In genomic region chr12:67519824-67520433, GRCh38 we compare ENCODE assay signal across 15 cellular contexts.
DNase-seq lines count a peak whose midpoint lies in the region; ATAC-seq, FAIRE-seq and TF ChIP-seq lines count a peak whose summit lies in the region.
"Had no signal": no experiment of that assay in that cellular context is flagged by ENCODE, and none has a peak within 500 bp of the region (broad histone marks: within the 10 kb centered on the region; RNA-seq: fewer than 3 reads in every experiment).

No MANE protein-coding gene starts in this region.

- POLR2A ChIA-PET in WTC11 (lab: Charles Lee) = no interaction called here

- peaks cover 64% of the 10 kb centered on the region for H3K4me1 Mint-ChIP-seq in WTC11
- H3K4me1 Mint-ChIP-seq: neural crest cell had no signal

- H3K4me3 ChIP-seq in HUES48 (ENCODE audit: low read depth, low read length) = peak overlapping the region; percentile 1; the same call in 1 of the 2 replicates
- no peak overlapping the region for H3K4me3 ChIP-seq in mesendoderm (ENCODE audit: low read length)
- H3K4me3 ChIP-seq in left lung = no peak overlapping the region
- H3K4me3 ChIP-seq: right atrium auricular region had no signal

- no peak overlapping the region for H3K56ac ChIP-seq in mesendoderm (ENCODE audit: low read length)

- no peaks in the 10 kb centered on the region for H3K79me1 ChIP-seq in mesendoderm (ENCODE audit: low read length)

- no peak overlapping the region for H3K23ac ChIP-seq in mesendoderm (ENCODE audit: low read length)

- H3K4me1 ChIP-seq in HUES48 (ENCODE audit: control insufficient read depth, insufficient read depth, low read length) = peaks cover 32% of the 10 kb centered on the region
- no peaks in the 10 kb centered on the region for H3K4me1 ChIP-seq in mesendoderm (ENCODE audit: control insufficient read depth, low read depth, low read length)
- no peaks in the 10 kb centered on the region for H3K4me1 ChIP-seq in left lung

- ATAC-seq in WTC11 (peak; percentile 91), left lung (no peak), GM21381 (IDR thresholded peaks at IDR 0.05; ENCODE audit: unreplicated experiment) (no peak), GM18870 (IDR thresholded peaks at IDR 0.05; ENCODE audit: unreplicated experiment) (no peak)

- WGBS in mesendoderm (ENCODE audit: extremely low coverage, insufficient coverage, low lambda C conversion rate) = no CpG with 5 or more reads among the region's 5 CpGs

- H3K27ac ChIP-seq in HUES48 (ENCODE audit: low read depth, low read length) (peak overlapping the region; percentile 58), mesendoderm (ENCODE audit: low read depth, low read length) (no peak overlapping the region), left lung (no peak overlapping the region)
- H3K27ac ChIP-seq: right atrium auricular region had no signal

- H3K4ac ChIP-seq in mesendoderm (ENCODE audit: low read depth, low read length) = no peak overlapping the region

- H3K4me3 Mint-ChIP-seq in WTC11 = no peak overlapping the region
- H3K4me3 Mint-ChIP-seq: activated CD4-positive, alpha-beta memory T cell treated with anti-CD3 and anti-CD28 coated beads, Interleukin-2, amount 10 ng/mL, durations not matched to agents 7 days and 5 days; immature natural killer cell; neural crest cell had no signal

- H3K27me3 ChIP-seq in HUES48 (ENCODE audit: control insufficient read depth, insufficient read depth, low read length) = no peaks in the 10 kb centered on the region
- no peaks in the 10 kb centered on the region for H3K27me3 ChIP-seq in mesendoderm (ENCODE audit: insufficient read depth, low read length, poor library complexity)
- no peaks in the 10 kb centered on the region for H3K27me3 ChIP-seq in left lung
- H3K27me3 ChIP-seq: right atrium auricular region had no signal

- no peaks in the 10 kb centered on the region for H3K79me2 ChIP-seq in mesendoderm (ENCODE audit: control insufficient read depth, insufficient read depth, low read length)

- H3K36me3 Mint-ChIP-seq in WTC11 = no peaks in the 10 kb centered on the region
- H3K36me3 Mint-ChIP-seq: immature natural killer cell had no signal

- H2BK120ac ChIP-seq in mesendoderm (ENCODE audit: low read depth, low read length) = no peak overlapping the region

- H3K27ac Mint-ChIP-seq in WTC11 = 0 out of 2 replicates have a peak overlapping the region, but pooled peaks have one; percentile 86
- H3K27ac Mint-ChIP-seq: activated CD4-positive, alpha-beta memory T cell treated with anti-CD3 and anti-CD28 coated beads, Interleukin-2, amount 10 ng/mL, durations not matched to agents 7 days and 5 days had no signal

- DNase-seq in NCI-H2081 (lab: John Stamatoyannopoulos, UW) (peak; percentile 82 to 92), WTC11 (ENCODE audit: low spot score) (peak; percentile 79), mesendoderm (peak; percentile 68), left lung (no peak), frontal cortex (ENCODE audit: low spot score in 2 of 2) (no peak)
- DNase-seq: activated CD4-positive, alpha-beta memory T cell treated with anti-CD3 and anti-CD28 coated beads, Interleukin-2, amount 10 ng/mL, durations not matched to agents 7 days and 5 days; immature natural killer cell; mesenchymal stem cell; NCI-H226 had no signal

- no peak overlapping the region for H4K8ac ChIP-seq in mesendoderm (ENCODE audit: low read depth, low read length)

- no peak for TF ChIP-seq CTCF in WTC11 (IDR thresholded peaks at IDR 0.05)
- no peak for TF ChIP-seq CTCF in left lung (IDR thresholded peaks at IDR 0.05)

- H2AK5ac ChIP-seq in mesendoderm (ENCODE audit: low read length) = no peak overlapping the region

- H3K9ac ChIP-seq in HUES48 (ENCODE audit: low read depth, low read length) (no peak overlapping the region), mesendoderm (ENCODE audit: low read length) (no peak overlapping the region)

- H3K36me3 ChIP-seq in HUES48 (ENCODE audit: control insufficient read depth, insufficient read depth, low read length) = no peaks in the 10 kb centered on the region
- H3K36me3 ChIP-seq in mesendoderm (ENCODE audit: control insufficient read depth, insufficient read depth, low read length) = no peaks in the 10 kb centered on the region
- H3K36me3 ChIP-seq in left lung = no peaks in the 10 kb centered on the region
- H3K36me3 ChIP-seq: right atrium auricular region had no signal

- peaks cover 4% of the 10 kb centered on the region for H3K27me3 Mint-ChIP-seq in WTC11 (ENCODE audit: low read depth)
- H3K27me3 Mint-ChIP-seq: activated CD4-positive, alpha-beta memory T cell treated with anti-CD3 and anti-CD28 coated beads, Interleukin-2, amount 10 ng/mL, durations not matched to agents 7 days and 5 days had no signal

- no peak overlapping the region for H3K18ac ChIP-seq in mesendoderm (ENCODE audit: low read length)

- no peak overlapping the region for H3K4me2 ChIP-seq in mesendoderm (ENCODE audit: low read length)

- H4K5ac ChIP-seq in mesendoderm (ENCODE audit: low read length) = no peak overlapping the region

- H2BK15ac ChIP-seq in mesendoderm (replicated peaks; ENCODE audit: low read depth) = no peak overlapping the region

- H3K9me3 Mint-ChIP-seq in WTC11 = no peaks in the 10 kb centered on the region
- H3K9me3 Mint-ChIP-seq: activated CD4-positive, alpha-beta memory T cell treated with anti-CD3 and anti-CD28 coated beads, Interleukin-2, amount 10 ng/mL, durations not matched to agents 7 days and 5 days; immature natural killer cell; neural crest cell had no signal

- no peak for FAIRE-seq in frontal cortex (lab: Jason Lieb, UNC)
- FAIRE-seq: TTC549 had no signal

- H3K9me3 ChIP-seq in HUES48 (ENCODE audit: control insufficient read depth, insufficient read depth, low read length) (no peaks in the 10 kb centered on the region), left lung (no peaks in the 10 kb centered on the region)
- H3K9me3 ChIP-seq: right atrium auricular region had no signal

- intact Hi-C loops in left lung (cut with DNase I) = no loop called here

- H2BK5ac ChIP-seq in mesendoderm (ENCODE audit: low read length) = no peak overlapping the region

- CTCF ChIA-PET in WTC11 (lab: Charles Lee) = interaction anchor here (0.6 to 1.5 kb wide), 4 partner anchors 38 to 423 kb away, joined by 3 to 6 read pairs (median 4); partner anchors contain the start of gene DYRK2

TF ChIP-seq in WTC11, 78 proteins besides CTCF, POLR2A, EP300 and RAD21 (continues in another document):
- TF ChIP-seq GABPB1 (CRISPR knock-in tag; IDR thresholded peaks at IDR 0.05) (no peak), GRHL2 (CRISPR knock-in tag; IDR thresholded peaks at IDR 0.05; ENCODE audit: insufficient replicate concordance, severe bottlenecking) (no peak), FOXP4 (CRISPR knock-in tag; IDR thresholded peaks at IDR 0.05) (peak; percentile 84; the same call in 1 of the 2 replicates), ZNF281 (CRISPR knock-in tag; IDR thresholded peaks at IDR 0.05) (no peak), CBFB (CRISPR knock-in tag; IDR thresholded peaks at IDR 0.05; ENCODE audit: low read depth) (no peak), ZNF425 (CRISPR knock-in tag; conservative IDR thresholded peaks at IDR 0.05) (no peak), NFATC4 (CRISPR knock-in tag; IDR thresholded peaks at IDR 0.05) (no peak)

Comparison
In these comparisons a context has a peak if more than half of its experiments do, and no peak if none do; other contexts are left out.
1. DNase-seq: peak in NCI-H2081 (2 of 2), WTC11 (single experiment) and mesendoderm (single experiment); none in left lung (0 of 2) and frontal cortex (0 of 2).